22 cellular contexts compared by ENCODE assay signal in the genomic region with DNA sequence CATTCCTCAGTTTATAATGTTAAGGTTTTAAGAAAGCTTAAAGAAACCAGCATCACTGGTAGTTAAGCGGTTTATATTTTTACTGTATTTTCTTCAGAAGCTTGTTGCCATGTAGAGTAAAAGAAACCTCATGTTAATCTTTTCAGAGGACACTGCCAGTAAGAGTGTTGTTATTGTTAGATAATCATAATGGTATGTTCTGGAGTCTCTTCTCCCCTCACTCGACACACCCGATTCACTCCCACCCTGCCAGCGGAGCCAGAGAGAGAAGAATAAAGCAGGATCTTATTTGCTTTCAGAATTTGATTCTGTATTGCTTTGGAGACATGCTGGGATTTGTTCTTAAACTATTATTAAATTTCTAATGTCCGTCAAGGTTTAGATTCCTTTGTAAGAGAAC.
DNase-seq lines count a peak whose midpoint lies in the region; ATAC-seq and TF ChIP-seq lines count a peak whose summit lies in the region.
"Had no signal": no experiment of that assay in that cellular context is flagged by ENCODE, and none has a peak within 500 bp of the region (broad histone marks: within the 10 kb centered on the region; RNA-seq: fewer than 3 reads in every experiment).

No MANE protein-coding gene starts in this region.

- H3K36me3 Mint-ChIP-seq in activated T-helper 2 cell treated with anti-CD3 and anti-CD28 coated beads, Interferon-gamma antibody, Interleukin-2, Interleukin-4, amounts not matched to agents 10 μg/mL and 5 μg/mL and 100 μg/mL, durations not matched to agents 14 hours and 24 hours and 36 hours (ENCODE audit: low read depth) = no peaks in the 10 kb centered on the region

- peaks cover 13% of the 10 kb centered on the region for H3K4me1 Mint-ChIP-seq in activated T-helper 2 cell treated with anti-CD3 and anti-CD28 coated beads, Interferon-gamma antibody, Interleukin-2, Interleukin-4, amounts not matched to agents 10 μg/mL and 5 μg/mL and 100 μg/mL, durations not matched to agents 14 hours and 24 hours and 36 hours (ENCODE audit: low read depth)

- intact Hi-C loops in gastrocnemius medialis (cut with DNase I; ENCODE audit: low total_unique reads) = no loop called here
- intact Hi-C loops in activated T-helper 2 cell treated with anti-CD3 and anti-CD28 coated beads, Interferon-gamma antibody, Interleukin-2, Interleukin-4, amounts not matched to agents 10 μg/mL and 5 μg/mL and 100 μg/mL, durations not matched to agents 14 hours and 24 hours and 36 hours (cut with micrococcal nuclease) = no loop called here

- H3K4me3 ChIP-seq in adipocyte (ENCODE audit: low read length) (peak overlapping the region; percentile 57), gastrocnemius medialis (no peak overlapping the region)
- H3K4me3 ChIP-seq: BLaER1, upper lobe of right lung had no signal

- H3K9me3 Mint-ChIP-seq in activated T-helper 2 cell treated with anti-CD3 and anti-CD28 coated beads, Interferon-gamma antibody, Interleukin-2, Interleukin-4, amounts not matched to agents 10 μg/mL and 5 μg/mL and 100 μg/mL, durations not matched to agents 14 hours and 24 hours and 36 hours = no peaks in the 10 kb centered on the region
- H3K9me3 Mint-ChIP-seq: activated naive CD4-positive, alpha-beta T cell treated with anti-CD3 and anti-CD28 coated beads for 36 hours; activated T-cell treated with anti-CD3 and anti-CD28 coated beads, Interleukin-2, amount 50 U/mL, for 72 hours had no signal

- peaks cover 45% of the 10 kb centered on the region for H3K27me3 Mint-ChIP-seq in activated T-helper 2 cell treated with anti-CD3 and anti-CD28 coated beads, Interferon-gamma antibody, Interleukin-2, Interleukin-4, amounts not matched to agents 10 μg/mL and 5 μg/mL and 100 μg/mL, durations not matched to agents 14 hours and 24 hours and 36 hours (ENCODE audit: low read depth)

- H3K27me3 ChIP-seq in adipocyte (replicated peaks; ENCODE audit: control insufficient read depth, insufficient read depth, low read length) (no peaks in the 10 kb centered on the region), gastrocnemius medialis (no peaks in the 10 kb centered on the region)
- H3K27me3 ChIP-seq: BLaER1, upper lobe of right lung had no signal

- H3K27ac ChIP-seq in gastrocnemius medialis = peak overlapping the region; percentile 53 to 94 (median 88)
- H3K27ac ChIP-seq: BLaER1, HL-60, upper lobe of right lung had no signal

- H3K36me3 ChIP-seq in adipocyte (ENCODE audit: control insufficient read depth, insufficient read depth, low read length, severe bottlenecking) (no peaks in the 10 kb centered on the region), gastrocnemius medialis (no peaks in the 10 kb centered on the region)
- H3K36me3 ChIP-seq: upper lobe of right lung had no signal

- no peak overlapping the region for H3K27ac Mint-ChIP-seq in activated T-helper 2 cell treated with anti-CD3 and anti-CD28 coated beads, Interferon-gamma antibody, Interleukin-2, Interleukin-4, amounts not matched to agents 10 μg/mL and 5 μg/mL and 100 μg/mL, durations not matched to agents 14 hours and 24 hours and 36 hours
- H3K27ac Mint-ChIP-seq: activated naive CD4-positive, alpha-beta T cell treated with anti-CD3 and anti-CD28 coated beads for 36 hours; activated T-cell treated with anti-CD3 and anti-CD28 coated beads, Interleukin-2, amount 50 U/mL, for 72 hours had no signal

- DNase-seq in GM03348 (ENCODE audit: low spot score) (peak; percentile 36), adipocyte (ENCODE audit: low read depth) (no peak), fibroblast of the conjunctiva (ENCODE audit: low read depth) (peak; percentile 59), gastrocnemius medialis (no peak), Kasumi-1 (lab: John Stamatoyannopoulos, UW) (no peak), NOMO-1 treated with dmso at 0.1 percent for 144 hours (lab: John Stamatoyannopoulos, UW; ENCODE audit: unreplicated experiment) (no peak)
- no peak for DNase-seq in stimulated activated CD4-positive, alpha-beta T cell treated with anti-CD3 and anti-CD28 coated beads, Interleukin-12 subunit alpha, Interleukin-12 subunit beta, amount 100 ng/mL, for 4 hours
- DNase-seq in activated T-helper 2 cell treated with anti-CD3 and anti-CD28 coated beads, Interferon-gamma antibody, Interleukin-2, Interleukin-4, amounts not matched to agents 10 μg/mL and 5 μg/mL and 100 μg/mL, durations not matched to agents 14 hours and 24 hours and 36 hours (ENCODE audit: low spot score) = no peak
- DNase-seq: activated CD4-positive, alpha-beta T cell treated with anti-CD3 and anti-CD28 coated beads, Interleukin-2, amount 50 U/mL, for 4 hours; activated CD4-positive, CD25-positive, alpha-beta regulatory T cell; activated naive CD4-positive, alpha-beta T cell treated with anti-CD3 and anti-CD28 coated beads for 36 hours; activated T-cell treated with anti-CD3 and anti-CD28 coated beads, Interleukin-2, amount 50 U/mL, for 72 hours; DMS53; GF-D8; islet precursor cell; NCI-H446; posterior cingulate gyrus; stimulated activated CD8-positive, alpha-beta memory T cell treated with anti-CD3 and anti-CD28 coated beads, Interleukin-4, amount 100 ng/mL, for 48 hours; upper lobe of right lung had no signal

- no peak for ATAC-seq in gastrocnemius medialis
- ATAC-seq: activated T-cell treated with anti-CD3 and anti-CD28 coated beads, Interleukin-2, amount 50 U/mL, for 72 hours; HepG2; upper lobe of right lung had no signal

- H3K4me3 Mint-ChIP-seq in activated T-helper 2 cell treated with anti-CD3 and anti-CD28 coated beads, Interferon-gamma antibody, Interleukin-2, Interleukin-4, amounts not matched to agents 10 μg/mL and 5 μg/mL and 100 μg/mL, durations not matched to agents 14 hours and 24 hours and 36 hours (ENCODE audit: low read depth) = no peak overlapping the region
- H3K4me3 Mint-ChIP-seq: activated naive CD4-positive, alpha-beta T cell treated with anti-CD3 and anti-CD28 coated beads for 36 hours; activated T-cell treated with anti-CD3 and anti-CD28 coated beads, Interleukin-2, amount 50 U/mL, for 72 hours had no signal

- no peak for TF ChIP-seq POLR2A in gastrocnemius medialis (IDR thresholded peaks at IDR 0.05)

- H3K9me3 ChIP-seq in adipocyte (ENCODE audit: control insufficient read depth, low read length) (no peaks in the 10 kb centered on the region), gastrocnemius medialis (no peaks in the 10 kb centered on the region)
- H3K9me3 ChIP-seq: upper lobe of right lung had no signal

- H3K4me1 ChIP-seq in adipocyte (ENCODE audit: control insufficient read depth, insufficient read depth, low read length) (peaks cover 47% of the 10 kb centered on the region), gastrocnemius medialis (peaks cover 52 to 66% of the 10 kb centered on the region in 2 donors)

- in situ Hi-C loops in gastrocnemius medialis (cut with MboI; ENCODE audit: low sequenced_read_pairs in 4 of 4) = loop anchor here in 1 of 4 donors (10.0 kb wide), 1 partner anchor 106 kb away; no protein-coding TSS in a partner anchor

- H3K9ac ChIP-seq in adipocyte (ENCODE audit: low read length) = peak overlapping the region; percentile 51
- H3K9ac ChIP-seq: BLaER1 had no signal

- no peak for TF ChIP-seq CTCF in gastrocnemius medialis (IDR thresholded peaks at IDR 0.05 in 4 of 5, conservative IDR thresholded peaks at IDR 0.05 in 1 of 5)

Comparison
In these comparisons a context has a peak if more than half of its experiments do, and no peak if none do; other contexts are left out.
1. DNase-seq: peak in GM03348 (single experiment) and fibroblast of the conjunctiva (single experiment); none in adipocyte (single experiment), gastrocnemius medialis (0 of 2), Kasumi-1 (0 of 2), stimulated activated CD4-positive, alpha-beta T cell treated with anti-CD3 and anti-CD28 coated beads, Interleukin-12 subunit alpha, Interleukin-12 subunit beta, amount 100 ng/mL, for 4 hours (single experiment), activated T-helper 2 cell treated with anti-CD3 and anti-CD28 coated beads, Interferon-gamma antibody, Interleukin-2, Interleukin-4, amounts not matched to agents 10 μg/mL and 5 μg/mL and 100 μg/mL, durations not matched to agents 14 hours and 24 hours and 36 hours (single experiment) and NOMO-1 treated with dmso at 0.1 percent for 144 hours (single experiment).